10 cellular contexts compared by ENCODE assay signal in the genomic region with DNA sequence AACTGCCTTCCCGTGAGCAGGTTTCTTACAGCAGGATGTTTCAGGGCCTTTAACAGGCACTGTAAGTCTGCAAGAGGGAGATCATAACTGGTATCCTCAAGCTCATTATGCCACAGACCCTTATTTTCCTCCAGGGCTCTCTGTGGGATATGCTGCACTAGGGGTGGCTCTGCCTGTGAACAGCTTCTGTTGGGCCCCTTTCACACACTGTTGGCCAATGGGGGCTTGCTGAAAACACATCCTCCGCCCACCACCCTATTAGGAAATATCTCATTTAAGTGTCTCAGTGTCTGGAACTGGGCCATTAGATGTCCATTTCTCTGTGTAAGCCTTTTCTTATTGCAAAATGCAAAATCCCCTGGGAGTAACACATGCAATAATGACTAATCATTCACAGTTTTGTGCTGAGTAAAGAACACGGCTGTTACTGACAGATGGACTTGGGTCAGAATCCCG.
DNase-seq lines count a peak whose midpoint lies in the region; ATAC-seq and TF ChIP-seq lines count a peak whose summit lies in the region.
"Had no signal": no experiment of that assay in that cellular context is flagged by ENCODE, and none has a peak within 500 bp of the region (broad histone marks: within the 10 kb centered on the region; RNA-seq: fewer than 3 reads in every experiment).

No MANE protein-coding gene starts in this region.

- H2AFZ ChIP-seq in OCI-LY3 (ENCODE audit: low read depth, low read length) = no peak overlapping the region

- H3K27ac ChIP-seq in OCI-LY3 (ENCODE audit: low read length) (no peak overlapping the region), prostate gland (no peak overlapping the region), Peyer's patch (no peak overlapping the region)
- H3K27ac ChIP-seq: tibial artery had no signal

- H3K4me3 ChIP-seq in OCI-LY3 (ENCODE audit: low read length) (no peak overlapping the region), prostate gland (no peak overlapping the region), Peyer's patch (no peak overlapping the region)
- H3K4me3 ChIP-seq: tibial artery had no signal

- no peak for TF ChIP-seq POLR2A in prostate gland (IDR thresholded peaks at IDR 0.05)
- TF ChIP-seq POLR2A in Peyer's patch (IDR thresholded peaks at IDR 0.05) = no peak

- TF ChIP-seq CTCF in OCI-LY3 (IDR thresholded peaks at IDR 0.05; ENCODE audit: low read depth, low read length) = no peak
- no peak for TF ChIP-seq CTCF in prostate gland (IDR thresholded peaks at IDR 0.05)
- TF ChIP-seq CTCF in Peyer's patch (IDR thresholded peaks at IDR 0.05) = no peak

- no peaks in the 10 kb centered on the region for H3K36me3 Mint-ChIP-seq in effector memory CD8-positive, alpha-beta T cell (ENCODE audit: insufficient read depth)

- peak overlapping the region; percentile 3; the same call in 1 of the 2 replicates for H3K4me2 ChIP-seq in OCI-LY3 (ENCODE audit: low read length)

- no peaks in the 10 kb centered on the region for H4K20me1 ChIP-seq in OCI-LY3 (ENCODE audit: insufficient read depth, low read length)

- no peak overlapping the region for H3K4me3 Mint-ChIP-seq in effector memory CD8-positive, alpha-beta T cell

- H3K27me3 ChIP-seq in OCI-LY3 (ENCODE audit: low read depth, low read length) (peaks cover 11% of the 10 kb centered on the region), prostate gland (replicated peaks; ENCODE audit: insufficient read depth) (no peaks in the 10 kb centered on the region), Peyer's patch (no peaks in the 10 kb centered on the region)
- H3K27me3 ChIP-seq: tibial artery had no signal

- H3K4me1 ChIP-seq in OCI-LY3 (ENCODE audit: low read length) = peaks cover 7% of the 10 kb centered on the region; the same call in 1 of the 2 replicates
- peaks cover 6% of the 10 kb centered on the region for H3K4me1 ChIP-seq in prostate gland (replicated peaks)
- peaks cover 0 to 11% (median 0%) of the 10 kb centered on the region in 4 donors for H3K4me1 ChIP-seq in Peyer's patch

- H3K27me3 Mint-ChIP-seq in effector memory CD8-positive, alpha-beta T cell = peaks cover 10 to 55% of the 10 kb centered on the region in 2 donors

- 72% methylated on average over 4 of the region's 4 CpGs for WGBS in prostate gland

- H3K27ac Mint-ChIP-seq in effector memory CD8-positive, alpha-beta T cell = no peak overlapping the region

- intact Hi-C loops in left ventricle myocardium superior (cut with micrococcal nuclease) = no loop called here
- intact Hi-C loops in prostate gland (cut with DNase I) = loop anchor here (10.0 kb wide), 2 partner anchors 408 to 662 kb away; no protein-coding TSS in a partner anchor

- peak; percentile 64 for DNase-seq in EH (ENCODE audit: low read depth)
- DNase-seq in left ventricle myocardium superior = no peak
- DNase-seq in effector memory CD8-positive, alpha-beta T cell = no peak
- no peak for DNase-seq in COLO668 (lab: John Stamatoyannopoulos, UW; ENCODE audit: unreplicated experiment)
- no peak for DNase-seq in prostate gland (ENCODE audit: low spot score)
- no peak for DNase-seq in Peyer's patch
- DNase-seq: cerebellar nuclear complex had no signal

- H3K4me1 Mint-ChIP-seq in effector memory CD8-positive, alpha-beta T cell (ENCODE audit: low read depth in 2 of 2) = peaks cover 0 to 11% of the 10 kb centered on the region in 2 donors

- no peaks in the 10 kb centered on the region for H3K79me2 ChIP-seq in OCI-LY3 (ENCODE audit: low read length)

- ATAC-seq in HG02588 (IDR thresholded peaks at IDR 0.05; ENCODE audit: unreplicated experiment) (peak; percentile 56), left ventricle myocardium superior (peak; percentile 63)
- ATAC-seq in effector memory CD8-positive, alpha-beta T cell (replicated peaks) = no peak

- H3K9me3 Mint-ChIP-seq in effector memory CD8-positive, alpha-beta T cell = peaks cover 0 to 7% of the 10 kb centered on the region in 2 donors

- no peak overlapping the region for H3K9ac ChIP-seq in OCI-LY3 (ENCODE audit: low read length)

- H3K9me3 ChIP-seq in OCI-LY3 (ENCODE audit: insufficient read depth, low read length) = no peaks in the 10 kb centered on the region
- H3K9me3 ChIP-seq in prostate gland = no peaks in the 10 kb centered on the region
- no peaks in the 10 kb centered on the region for H3K9me3 ChIP-seq in Peyer's patch
- H3K9me3 ChIP-seq: tibial artery had no signal

- H3K36me3 ChIP-seq in OCI-LY3 (replicated peaks; ENCODE audit: low read depth, low read length) (no peaks in the 10 kb centered on the region), prostate gland (no peaks in the 10 kb centered on the region), Peyer's patch (no peaks in the 10 kb centered on the region)
- H3K36me3 ChIP-seq: tibial artery had no signal
